24 cellular contexts compared by ENCODE assay signal in the genomic region with DNA sequence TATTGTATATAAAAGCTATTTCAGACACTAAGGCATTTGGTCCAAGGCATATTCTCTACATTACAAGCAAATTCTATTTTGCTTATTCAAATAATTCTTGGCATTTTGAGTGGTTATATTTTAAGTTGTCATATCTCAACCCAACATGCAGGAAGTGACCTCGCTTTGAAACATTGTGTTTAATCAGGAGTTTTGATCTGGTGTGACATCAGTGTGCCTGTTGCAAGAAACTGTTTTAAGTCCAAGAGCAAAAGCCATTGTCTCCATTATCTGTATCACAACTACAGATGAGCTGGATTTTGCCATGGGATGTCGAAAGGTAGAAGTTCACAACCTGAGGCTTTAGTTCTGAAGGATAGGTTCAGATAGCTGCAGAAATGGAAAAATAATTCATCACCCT.
DNase-seq lines count a peak whose midpoint lies in the region; ATAC-seq, FAIRE-seq and TF ChIP-seq lines count a peak whose summit lies in the region.
"Had no signal": no experiment of that assay in that cellular context is flagged by ENCODE, and none has a peak within 500 bp of the region (broad histone marks: within the 10 kb centered on the region; RNA-seq: fewer than 3 reads in every experiment).

No MANE protein-coding gene starts in this region.

- DNase-seq in M059J (ENCODE audit: low read depth) (peak; percentile 70), H1 (ENCODE audit: low read depth in 1 of 2, low spot score in 2 of 2) (no peak), H9 (no peak), NCI-H510A treated with DMSO at 0.1 percent for 48 hours (lab: John Stamatoyannopoulos, UW) (no peak)
- DNase-seq: activated B cell treated with CpG ODN at 0.5 μM for 24 hours; activated CD8-positive, alpha-beta T cell treated with anti-CD3 and anti-CD28 coated beads, Interleukin-2, amount 10 ng/mL, durations not matched to agents 7 days and 5 days; activated T-cell treated with anti-CD3 and anti-CD28 coated beads, Interleukin-2, amount 50 U/mL, for 48 hours; caudate nucleus; effector memory CD4-positive, alpha-beta T cell; GDM1; GOT3; left cardiac atrium; mucosa of descending colon; NCI-H1436; NCI-H2227 treated with DMSO at 0.1 percent for 48 hours; nucleus accumbens; stimulated activated CD4-positive, alpha-beta T cell treated with anti-CD3 and anti-CD28 coated beads, Interleukin-15, amount 100 ng/mL, for 24 hours; stimulated activated naive CD4-positive, alpha-beta T cell had no signal

- no peak overlapping the region for H2BK5ac ChIP-seq in H1 (ENCODE audit: low read depth, low read length)
- H2BK5ac ChIP-seq in H9 (ENCODE audit: insufficient read length, low read length): no peak overlapping the region

- H3T11ph ChIP-seq in H9 (ENCODE audit: low read length): no peak overlapping the region

- no peaks in the 10 kb centered on the region for H3K9me3 ChIP-seq in BLaER1
- no peaks in the 10 kb centered on the region for H3K9me3 ChIP-seq in H1 (ENCODE audit: insufficient read depth in 2 of 2, low read depth in 1 of 2, low read length in 1 of 2)
- H3K9me3 ChIP-seq in H9 (ENCODE audit: control insufficient read depth, low read depth, low read length): no peaks in the 10 kb centered on the region
- H3K9me3 ChIP-seq: mucosa of descending colon had no signal

- H2BK15ac ChIP-seq in H1 (ENCODE audit: low read length) (no peak overlapping the region), H9 (ENCODE audit: low read depth, low read length) (no peak overlapping the region)

- H3K79me1 ChIP-seq in H1 (ENCODE audit: low read depth, low read length) (no peaks in the 10 kb centered on the region), H9 (ENCODE audit: insufficient read depth, low read depth, low read length, poor library complexity, severe bottlenecking) (no peaks in the 10 kb centered on the region)

- no peak overlapping the region for H2BK12ac ChIP-seq in H1 (ENCODE audit: low read depth, low read length)
- H2BK12ac ChIP-seq in H9 (ENCODE audit: insufficient read length, low read depth, low read length): no peak overlapping the region

- no peak for TF ChIP-seq EP300 in H1 (IDR thresholded peaks at IDR 0.05; ENCODE audit: borderline replicate concordance in 1 of 2, low read depth in 2 of 2, low read length in 2 of 2)

- H3K4me3 Mint-ChIP-seq in nephron (no peak overlapping the region), H9 (no peak overlapping the region)
- H3K4me3 Mint-ChIP-seq: activated B cell treated with CpG ODN at 0.5 μM for 24 hours; activated CD8-positive, alpha-beta T cell treated with anti-CD3 and anti-CD28 coated beads, Interleukin-2, amount 10 ng/mL, durations not matched to agents 7 days and 5 days; activated naive CD4-positive, alpha-beta T cell treated with anti-CD3 and anti-CD28 coated beads, Interleukin-2, amount 50 U/mL, for 24 hours had no signal

- H3K4me1 ChIP-seq in BLaER1 (peaks cover 11% of the 10 kb centered on the region), H1 (replicated peaks in 1 of 4; ENCODE audit: control insufficient read depth in 3 of 4, insufficient read depth in 4 of 4, low read length in 3 of 4) (peaks cover 2 to 9% (median 3%) of the 10 kb centered on the region in 4 experiments; a peak in 4 of 7 replicates), H9 (ENCODE audit: insufficient read depth, low read length) (peaks cover 8% of the 10 kb centered on the region; the same call in 1 of the 2 replicates)

- TF ChIP-seq RAD21 in H1 (IDR thresholded peaks at IDR 0.05 in 1 of 2, conservative IDR thresholded peaks at IDR 0.05 in 1 of 2; ENCODE audit: low read depth in 2 of 2, low read length in 2 of 2): no peak

- peak overlapping the region; percentile 61 to 74 (median 73) for H3K27ac Mint-ChIP-seq in nephron
- no peak overlapping the region for H3K27ac Mint-ChIP-seq in H9
- H3K27ac Mint-ChIP-seq: activated B cell treated with CpG ODN at 0.5 μM for 24 hours; activated CD8-positive, alpha-beta T cell treated with anti-CD3 and anti-CD28 coated beads, Interleukin-2, amount 10 ng/mL, durations not matched to agents 7 days and 5 days; activated naive CD4-positive, alpha-beta T cell treated with anti-CD3 and anti-CD28 coated beads, Interleukin-2, amount 50 U/mL, for 24 hours had no signal

- H3K9ac ChIP-seq in BLaER1 (no peak overlapping the region), H1 (replicated peaks in 1 of 4; ENCODE audit: extremely low read depth in 1 of 4, low read depth in 3 of 4, low read length in 3 of 4) (no peak overlapping the region), H9 (ENCODE audit: extremely low read depth, insufficient read length, low read length) (no peak overlapping the region)

- H3K36me3 ChIP-seq in BLaER1 (no peaks in the 10 kb centered on the region), H1 (ENCODE audit: control insufficient read depth in 2 of 4, insufficient read depth in 4 of 4, low read length in 3 of 4) (no peaks in the 10 kb centered on the region)

- TF ChIP-seq CTCF in H1 (IDR thresholded peaks at IDR 0.05; ENCODE audit: control extremely low read depth in 1 of 3, insufficient read depth in 1 of 3, low read depth in 1 of 3, low read length in 3 of 3) (no peak), nephron (IDR thresholded peaks at IDR 0.05; ENCODE audit: unreplicated experiment in 3 of 3) (no peak), H9 (conservative IDR thresholded peaks at IDR 0.05) (no peak)

- no peak overlapping the region for H3K23ac ChIP-seq in H1 (ENCODE audit: insufficient read length)
- no peak overlapping the region for H3K23ac ChIP-seq in H9 (ENCODE audit: insufficient read length, low read depth, low read length)

- CTCF ChIA-PET in H1 (lab: Charles Lee; ENCODE audit: partially characterized antibody): interaction anchor here (0.6 to 1.0 kb wide), 3 partner anchors 12 to 328 kb away, joined by 3 read pairs; no protein-coding TSS in a partner anchor

- H4K20me1 ChIP-seq in BLaER1 (no peaks in the 10 kb centered on the region), H1 (replicated peaks in 1 of 2; ENCODE audit: control insufficient read depth in 1 of 2, insufficient read depth in 2 of 2, low read length in 2 of 2) (no peaks in the 10 kb centered on the region), H9 (ENCODE audit: control insufficient read depth, insufficient read depth, insufficient read length) (no peaks in the 10 kb centered on the region)

- H3K14ac ChIP-seq in H1 (ENCODE audit: insufficient read length): no peak overlapping the region
- H3K14ac ChIP-seq in H9 (ENCODE audit: insufficient read depth, low read length): no peak overlapping the region

- H3K27ac ChIP-seq in BLaER1 (no peak overlapping the region), H1 (ENCODE audit: low read depth, low read length) (no peak overlapping the region), H9 (ENCODE audit: insufficient read length, low read depth, low read length) (no peak overlapping the region)

- H3K79me2 ChIP-seq in H1 (ENCODE audit: control insufficient read depth in 1 of 2, insufficient read depth in 2 of 2, low read length in 2 of 2): no peaks in the 10 kb centered on the region
- no peaks in the 10 kb centered on the region for H3K79me2 ChIP-seq in H9 (ENCODE audit: insufficient read depth, low read length)

- H2AK5ac ChIP-seq in H1 (ENCODE audit: low read depth, low read length) (no peak overlapping the region), H9 (ENCODE audit: insufficient read length, low read length) (no peak overlapping the region)

- H2BK120ac ChIP-seq in H1 (replicated peaks; ENCODE audit: low read depth, low read length): peak overlapping the region; percentile 50
- H2BK120ac ChIP-seq in H9 (ENCODE audit: low read depth, low read length, poor library complexity, severe bottlenecking): no peak overlapping the region

- no peak overlapping the region for H3K18ac ChIP-seq in H1 (ENCODE audit: extremely low read depth, low read length)
- H3K18ac ChIP-seq in H9 (ENCODE audit: insufficient read length, low read depth, low read length): no peak overlapping the region

- peaks cover 40% of the 10 kb centered on the region for H3K4me1 Mint-ChIP-seq in nephron
- peaks cover 31 to 34% of the 10 kb centered on the region in 2 experiments for H3K4me1 Mint-ChIP-seq in H9
- H3K4me1 Mint-ChIP-seq: activated B cell treated with CpG ODN at 0.5 μM for 24 hours; activated naive CD4-positive, alpha-beta T cell treated with anti-CD3 and anti-CD28 coated beads, Interleukin-2, amount 50 U/mL, for 24 hours had no signal

- ATAC-seq in HG03045 (IDR thresholded peaks at IDR 0.05; ENCODE audit: unreplicated experiment) (no peak), HG03520 (IDR thresholded peaks at IDR 0.05; ENCODE audit: unreplicated experiment) (no peak)
- ATAC-seq: activated CD8-positive, alpha-beta T cell treated with anti-CD3 and anti-CD28 coated beads, Interleukin-2, amount 10 ng/mL, durations not matched to agents 7 days and 5 days; mucosa of descending colon had no signal

- FAIRE-seq in H1 (lab: Jason Lieb, UNC): no peak
- FAIRE-seq: GM12891 had no signal

- H3K36me3 Mint-ChIP-seq in nephron (ENCODE audit: low read depth) (no peaks in the 10 kb centered on the region), H9 (ENCODE audit: insufficient read depth in 1 of 3, low read depth in 3 of 3) (no peaks in the 10 kb centered on the region)
- H3K36me3 Mint-ChIP-seq: activated naive CD4-positive, alpha-beta T cell treated with anti-CD3 and anti-CD28 coated beads, Interleukin-2, amount 50 U/mL, for 24 hours had no signal

- H2BK20ac ChIP-seq in H1 (ENCODE audit: low read length): no peak overlapping the region
- H2BK20ac ChIP-seq in H9 (ENCODE audit: low read depth, low read length, poor library complexity, severe bottlenecking): no peak overlapping the region

- WGBS in H1 (ENCODE audit: extremely low coverage in 1 of 2, insufficient coverage in 1 of 2, insufficient read length in 1 of 2, insufficient replicate concordance in 2 of 2, low coverage in 1 of 2, low lambda C conversion rate in 2 of 2, missing lambda C conversion rate in 1 of 2), 2 experiments: 93% methylated on average over 2 of the region's 2 CpGs; no CpG with 5 or more reads in 1 of the 2 experiments
- WGBS in H9 (ENCODE audit: extremely low coverage, insufficient read length, low lambda C conversion rate): no CpG with 5 or more reads among the region's 2 CpGs

- H4K5ac ChIP-seq in H1 (ENCODE audit: insufficient read length, low read depth, low read length): no peak overlapping the region
- no peak overlapping the region for H4K5ac ChIP-seq in H9 (ENCODE audit: insufficient read length, low read depth, low read length)

- H4K8ac ChIP-seq in H1 (ENCODE audit: extremely low read depth, insufficient read depth, low read length) (no peak overlapping the region), H9 (replicated peaks; ENCODE audit: insufficient read length, low read depth, low read length) (no peak overlapping the region)

- H3K56ac ChIP-seq in H1 (replicated peaks; ENCODE audit: insufficient read length, low read depth, low read length): no peak overlapping the region
- H3K56ac ChIP-seq in H9 (ENCODE audit: insufficient read length, low read depth, low read length): no peak overlapping the region

- H3K27me3 ChIP-seq in BLaER1: no peaks in the 10 kb centered on the region
- no peaks in the 10 kb centered on the region for H3K27me3 ChIP-seq in H1 (replicated peaks in 1 of 4; ENCODE audit: control insufficient read depth in 3 of 4, extremely low read depth in 1 of 4, insufficient read depth in 3 of 4, low read length in 3 of 4)
- H3K27me3 ChIP-seq in H9 (ENCODE audit: insufficient read depth, low read length): no peaks in the 10 kb centered on the region

- H3K4ac ChIP-seq in H1 (replicated peaks; ENCODE audit: insufficient read length, low read depth, low read length) (no peak overlapping the region), H9 (ENCODE audit: low read depth, low read length) (no peak overlapping the region)

- H3K4me2 ChIP-seq in BLaER1 (peak overlapping the region; percentile 14), H1 (ENCODE audit: insufficient read depth in 1 of 2, low read depth in 2 of 2, low read length in 2 of 2) (no peak overlapping the region), H9 (ENCODE audit: insufficient read depth, insufficient read length, low read length) (no peak overlapping the region)

- H3K9me3 Mint-ChIP-seq in nephron (no peaks in the 10 kb centered on the region), H9 (no peaks in the 10 kb centered on the region)
- H3K9me3 Mint-ChIP-seq: activated B cell treated with CpG ODN at 0.5 μM for 24 hours had no signal

- POLR2A ChIA-PET in H1 (lab: Charles Lee; ENCODE audit: partially characterized antibody): no interaction called here

- no peak overlapping the region for H4K91ac ChIP-seq in H1 (replicated peaks; ENCODE audit: insufficient read length, low read length)
- no peak overlapping the region for H4K91ac ChIP-seq in H9 (ENCODE audit: insufficient read length, low read depth, low read length)

- H2AFZ ChIP-seq in H1 (ENCODE audit: low read length): no peak overlapping the region
- no peak overlapping the region for H2AFZ ChIP-seq in H9 (ENCODE audit: low read length)

- H3K27me3 Mint-ChIP-seq in nephron (ENCODE audit: low read depth) (no peaks in the 10 kb centered on the region), H9 (ENCODE audit: low read depth) (peaks cover 5% of the 10 kb centered on the region; the same call in 1 of the 2 replicates)
- H3K27me3 Mint-ChIP-seq: activated B cell treated with CpG ODN at 0.5 μM for 24 hours; activated naive CD4-positive, alpha-beta T cell treated with anti-CD3 and anti-CD28 coated beads, Interleukin-2, amount 50 U/mL, for 24 hours had no signal

- H3K4me3 ChIP-seq in BLaER1 (no peak overlapping the region), H1 (ENCODE audit: extremely low read depth in 1 of 4, insufficient read depth in 2 of 4, low read depth in 3 of 4, low read length in 4 of 4) (no peak overlapping the region)
- H3K4me3 ChIP-seq: mucosa of descending colon had no signal

- H3K23me2 ChIP-seq in H1 (ENCODE audit: low read depth, low read length) (no peaks in the 10 kb centered on the region; the same call in 1 of the 2 replicates), H9 (ENCODE audit: insufficient read length, low read depth, low read length, poor library complexity, severe bottlenecking) (no peaks in the 10 kb centered on the region)

- no peak for TF ChIP-seq POLR2A in H1 (IDR thresholded peaks at IDR 0.05; ENCODE audit: control extremely low read depth in 1 of 2, low read depth in 2 of 2, low read length in 2 of 2)

Comparison
In these comparisons a context has a peak if more than half of its experiments do, and no peak if none do; other contexts are left out.
1. H3K27ac Mint-ChIP-seq: peak in nephron (3 of 3); none in H9 (0 of 3).